ENCODE assay signal across 16 cellular contexts in genomic region chr12:27653661-27654060, GRCh38. TPM values are rescaled to one million over a fixed set of nuclear protein-coding genes. Genes with fewer than 3 reads are reported as not detected.
DNase-seq lines count a peak whose midpoint lies in the region; ATAC-seq and TF ChIP-seq lines count a peak whose summit lies in the region.
"Had no signal": no experiment of that assay in that cellular context is flagged by ENCODE, and none has a peak within 500 bp of the region (broad histone marks: within the 10 kb centered on the region; RNA-seq: fewer than 3 reads in every experiment).

No MANE protein-coding gene starts in this region.

- H3K27me3 ChIP-seq in thoracic aorta (replicated peaks; ENCODE audit: insufficient read depth) = no peaks in the 10 kb centered on the region

- H3K36me3 Mint-ChIP-seq in activated CD8-positive, alpha-beta memory T cell treated with anti-CD3 and anti-CD28 coated beads, Interleukin-2, amount 10 ng/mL, durations not matched to agents 7 days and 5 days = no peaks in the 10 kb centered on the region

- peaks cover 7% of the 10 kb centered on the region for H3K36me3 ChIP-seq in thoracic aorta

- no peaks in the 10 kb centered on the region for H3K9me3 ChIP-seq in thoracic aorta

- peak overlapping the region; percentile 36 for H3K4me3 Mint-ChIP-seq in activated CD8-positive, alpha-beta memory T cell treated with anti-CD3 and anti-CD28 coated beads, Interleukin-2, amount 10 ng/mL, durations not matched to agents 7 days and 5 days

- CTCF ChIA-PET in activated CD8-positive, alpha-beta memory T cell treated with anti-CD3 and anti-CD28 coated beads, Interleukin-2, amount 10 ng/mL, durations not matched to agents 7 days and 5 days (lab: Charles Lee) = interaction anchor here (1.1 to 1.8 kb wide), 3 partner anchors 9 to 272 kb away, joined by 3 to 5 read pairs (median 3); no protein-coding TSS in a partner anchor

- H3K4me1 ChIP-seq in thoracic aorta (ENCODE audit: control insufficient read depth in 1 of 2, low read depth in 2 of 2) = peaks cover 10 to 45% of the 10 kb centered on the region in 2 donors

- H3K4me3 ChIP-seq in thoracic aorta = peak overlapping the region; percentile 20
- H3K4me3 ChIP-seq: GM23248 had no signal

- H3K27ac ChIP-seq in thoracic aorta = peak overlapping the region in 1 of 2 donors; percentile 30
- H3K27ac ChIP-seq: GM23248 had no signal

- H3K27me3 Mint-ChIP-seq in activated CD8-positive, alpha-beta memory T cell treated with anti-CD3 and anti-CD28 coated beads, Interleukin-2, amount 10 ng/mL, durations not matched to agents 7 days and 5 days = no peaks in the 10 kb centered on the region

- TF ChIP-seq CTCF in thoracic aorta (IDR thresholded peaks at IDR 0.05) = no peak

- no peak for DNase-seq in activated CD8-positive, alpha-beta memory T cell treated with anti-CD3 and anti-CD28 coated beads, Interleukin-2, amount 10 ng/mL, durations not matched to agents 7 days and 5 days
- DNase-seq in activated CD8-positive, alpha-beta memory T cell treated with anti-CD3 and anti-CD28 coated beads, Interleukin-2, amount 50 U/mL, for 48 hours = no peak
- peak; percentile 57 for DNase-seq in OCI-M1 (lab: John Stamatoyannopoulos, UW)
- no peak for DNase-seq in thoracic aorta (ENCODE audit: low spot score)
- no peak for DNase-seq in NCI-H2227 (lab: John Stamatoyannopoulos, UW; ENCODE audit: unreplicated experiment)
- no peak for DNase-seq in activated gamma-delta T cell treated with Interleukin-2 at 50 U/mL for 16 hours
- DNase-seq: C1 segment of cervical spinal cord, DMS153, EL, GM23248, NCI-H1436, NCI-H2081, NCI-H524, PC-3 had no signal

- peaks cover 14% of the 10 kb centered on the region for H3K4me1 Mint-ChIP-seq in activated CD8-positive, alpha-beta memory T cell treated with anti-CD3 and anti-CD28 coated beads, Interleukin-2, amount 10 ng/mL, durations not matched to agents 7 days and 5 days

- peak; percentile 42 for ATAC-seq in activated CD8-positive, alpha-beta memory T cell treated with anti-CD3 and anti-CD28 coated beads, Interleukin-2, amount 10 ng/mL, durations not matched to agents 7 days and 5 days
- ATAC-seq in GM21529 (IDR thresholded peaks at IDR 0.05; ENCODE audit: unreplicated experiment) = peak; percentile 52
- ATAC-seq in thoracic aorta (ENCODE audit: insufficient number of reproducible peaks, low FRiP score, low read depth) = no peak
- no peak for ATAC-seq in GM18519 (IDR thresholded peaks at IDR 0.05; ENCODE audit: low FRiP score, unreplicated experiment)
- ATAC-seq: PC-3 had no signal

- H3K27ac Mint-ChIP-seq in activated CD8-positive, alpha-beta memory T cell treated with anti-CD3 and anti-CD28 coated beads, Interleukin-2, amount 10 ng/mL, durations not matched to agents 7 days and 5 days = peak overlapping the region; percentile 57

- H3K9me3 Mint-ChIP-seq in activated CD8-positive, alpha-beta memory T cell treated with anti-CD3 and anti-CD28 coated beads, Interleukin-2, amount 10 ng/mL, durations not matched to agents 7 days and 5 days (ENCODE audit: low read depth) = no peaks in the 10 kb centered on the region

RNA-seq across cellular contexts. Expression of gene REP15, which starts 42.6 kb away (rescaled TPM):
- under 1 TPM in 1 of 2 experiments, not detected in 1; 0.61 TPM for total RNA-seq in activated CD8-positive, alpha-beta memory T cell treated with anti-CD3 and anti-CD28 coated beads, Interleukin-2, amount 10 ng/mL, durations not matched to agents 7 days and 5 days
- total RNA-seq in thoracic aorta = 1 to 10 TPM; 5.6 to 8.3 TPM

RNA-seq across cellular contexts. Expression of gene MRPS35, which starts 57.0 kb away (rescaled TPM):
- 10 to 100 TPM; 28.8 to 39.9 TPM for total RNA-seq in activated CD8-positive, alpha-beta memory T cell treated with anti-CD3 and anti-CD28 coated beads, Interleukin-2, amount 10 ng/mL, durations not matched to agents 7 days and 5 days
- 10 to 100 TPM; 32.7 to 55.9 TPM for total RNA-seq in thoracic aorta

Comparison
In these comparisons a context has a peak if more than half of its experiments do, and no peak if none do; other contexts are left out.
1. ATAC-seq: peak in activated CD8-positive, alpha-beta memory T cell treated with anti-CD3 and anti-CD28 coated beads, Interleukin-2, amount 10 ng/mL, durations not matched to agents 7 days and 5 days (single experiment) and GM21529 (single experiment); none in thoracic aorta (single experiment) and GM18519 (single experiment).
2. RNA of gene REP15, which starts 42.6 kb away (total RNA-seq): 5.6 to 8.3 TPM in thoracic aorta; 0.61 TPM in activated CD8-positive, alpha-beta memory T cell treated with anti-CD3 and anti-CD28 coated beads, Interleukin-2, amount 10 ng/mL, durations not matched to agents 7 days and 5 days; every median in the first group is over 4 times any median in the second.